14 cellular contexts compared by ENCODE assay signal in genomic region chr5:124176692-124177091, GRCh38.
DNase-seq lines count a peak whose midpoint lies in the region; ATAC-seq and TF ChIP-seq lines count a peak whose summit lies in the region.
"Had no signal": no experiment of that assay in that cellular context is flagged by ENCODE, and none has a peak within 500 bp of the region (broad histone marks: within the 10 kb centered on the region; RNA-seq: fewer than 3 reads in every experiment).

No MANE protein-coding gene starts in this region.

- TF ChIP-seq CTCF in LNCaP clone FGC (IDR thresholded peaks at IDR 0.05; ENCODE audit: control insufficient read depth, extremely low read depth, insufficient read depth) (peak; percentile 39), heart right ventricle (IDR thresholded peaks at IDR 0.05) (peak in 5 of 9 donors; percentile 23 to 46 (median 44)), thoracic aorta (IDR thresholded peaks at IDR 0.05) (no peak), progenitor cell of endocrine pancreas (IDR thresholded peaks at IDR 0.05; ENCODE audit: unreplicated experiment) (no peak)

- peaks cover 5% of the 10 kb centered on the region for H3K4me1 ChIP-seq in adipocyte (ENCODE audit: control insufficient read depth, insufficient read depth, low read length)
- peaks cover 0 to 6% (median 0%) of the 10 kb centered on the region in 9 donors for H3K4me1 ChIP-seq in heart right ventricle
- peaks cover 5 to 8% of the 10 kb centered on the region in 2 donors for H3K4me1 ChIP-seq in thoracic aorta (ENCODE audit: control insufficient read depth in 1 of 2, low read depth in 2 of 2)
- H3K4me1 ChIP-seq: testis had no signal

- H3K36me3 Mint-ChIP-seq in progenitor cell of endocrine pancreas (ENCODE audit: insufficient read depth), result peaks cover 6% of the 10 kb centered on the region
- H3K36me3 Mint-ChIP-seq: naive thymus-derived CD4-positive, alpha-beta T cell had no signal

- H3K27me3 ChIP-seq in adipocyte (replicated peaks; ENCODE audit: control insufficient read depth, insufficient read depth, low read length) (no peaks in the 10 kb centered on the region), heart right ventricle (no peaks in the 10 kb centered on the region), thoracic aorta (replicated peaks; ENCODE audit: insufficient read depth) (no peaks in the 10 kb centered on the region), H7 (ENCODE audit: control insufficient read depth, insufficient read depth, low read length) (no peaks in the 10 kb centered on the region; the same call in 1 of the 2 replicates)
- H3K27me3 ChIP-seq: testis had no signal

- no peak overlapping the region for H3K9ac ChIP-seq in adipocyte (ENCODE audit: low read length)

- peaks cover 5% of the 10 kb centered on the region for H3K4me1 Mint-ChIP-seq in progenitor cell of endocrine pancreas (ENCODE audit: low read depth)
- H3K4me1 Mint-ChIP-seq: naive thymus-derived CD4-positive, alpha-beta T cell; T-helper 17 cell had no signal

- intact Hi-C loops in heart right ventricle (cut with DNase I), result loop anchor here in 1 of 10 donors (10.0 kb wide), 1 partner anchor 502 kb away; no protein-coding TSS in a partner anchor

- ATAC-seq in heart right ventricle, result peak; percentile 68 to 98 (median 85)
- ATAC-seq in thoracic aorta (ENCODE audit: insufficient number of reproducible peaks, low FRiP score, low read depth), result peak; percentile 69
- ATAC-seq: activated CD8-positive, alpha-beta T cell treated with anti-CD3 and anti-CD28 coated beads, Interleukin-2, amount 10 ng/mL, durations not matched to agents 7 days and 5 days; K562; naive thymus-derived CD4-positive, alpha-beta T cell; T-helper 17 cell had no signal

- H3K36me3 ChIP-seq in adipocyte (ENCODE audit: control insufficient read depth, insufficient read depth, low read length, severe bottlenecking) (no peaks in the 10 kb centered on the region), heart right ventricle (no peaks in the 10 kb centered on the region), thoracic aorta (no peaks in the 10 kb centered on the region), H7 (replicated peaks; ENCODE audit: control insufficient read depth, insufficient read depth, low read length) (no peaks in the 10 kb centered on the region; the same call in 1 of the 2 replicates)

- H3K9me3 Mint-ChIP-seq in progenitor cell of endocrine pancreas (ENCODE audit: low read depth), result peaks cover 34% of the 10 kb centered on the region

- H3K4me3 Mint-ChIP-seq in progenitor cell of endocrine pancreas (ENCODE audit: low read depth), result no peak overlapping the region
- H3K4me3 Mint-ChIP-seq: activated CD8-positive, alpha-beta T cell treated with anti-CD3 and anti-CD28 coated beads, Interleukin-2, amount 10 ng/mL, durations not matched to agents 7 days and 5 days; naive thymus-derived CD4-positive, alpha-beta T cell; T-helper 17 cell had no signal

- H3K27ac ChIP-seq in heart right ventricle (no peak overlapping the region), thoracic aorta (no peak overlapping the region)
- H3K27ac ChIP-seq: testis had no signal

- H3K4me3 ChIP-seq in LNCaP clone FGC (ENCODE audit: low read depth, low read length), result no peak overlapping the region
- no peak overlapping the region for H3K4me3 ChIP-seq in adipocyte (ENCODE audit: low read length)
- H3K4me3 ChIP-seq in heart right ventricle, result no peak overlapping the region
- H3K4me3 ChIP-seq in thoracic aorta, result no peak overlapping the region
- no peak overlapping the region for H3K4me3 ChIP-seq in H7 (ENCODE audit: insufficient read depth, low read depth, low read length)
- H3K4me3 ChIP-seq: K562, testis had no signal

- H3K27ac Mint-ChIP-seq in progenitor cell of endocrine pancreas, result no peak overlapping the region
- H3K27ac Mint-ChIP-seq: activated CD8-positive, alpha-beta T cell treated with anti-CD3 and anti-CD28 coated beads, Interleukin-2, amount 10 ng/mL, durations not matched to agents 7 days and 5 days; naive thymus-derived CD4-positive, alpha-beta T cell; T-helper 17 cell had no signal

- H3K9me3 ChIP-seq in adipocyte (ENCODE audit: control insufficient read depth, low read length), result peaks cover 16% of the 10 kb centered on the region
- H3K9me3 ChIP-seq in heart right ventricle, result peaks cover 0 to 30% (median 15%) of the 10 kb centered on the region in 11 donors
- peaks cover 11% of the 10 kb centered on the region for H3K9me3 ChIP-seq in thoracic aorta
- H3K9me3 ChIP-seq: testis had no signal

- H3K27me3 Mint-ChIP-seq in progenitor cell of endocrine pancreas, result no peaks in the 10 kb centered on the region
- H3K27me3 Mint-ChIP-seq: naive thymus-derived CD4-positive, alpha-beta T cell; T-helper 17 cell had no signal

- DNase-seq in LNCaP clone FGC (ENCODE audit: low read depth) (peak; percentile 50), adipocyte (ENCODE audit: low read depth) (peak; percentile 58), heart right ventricle (peak in 1 of 2 donors; percentile 36), thoracic aorta (ENCODE audit: low spot score) (no peak), progenitor cell of endocrine pancreas (ENCODE audit: low spot score, unreplicated experiment) (no peak), H7 (no peak)
- no peak for DNase-seq in activated CD4-positive, CD25-positive, alpha-beta regulatory T cell (lab: John Stamatoyannopoulos, UW)
- DNase-seq: activated CD8-positive, alpha-beta T cell treated with anti-CD3 and anti-CD28 coated beads, Interleukin-2, amount 10 ng/mL, durations not matched to agents 7 days and 5 days; activated naive CD4-positive, alpha-beta T cell; Calu3; naive thymus-derived CD4-positive, alpha-beta T cell; T-helper 17 cell; testis had no signal

Comparison
In these comparisons a context has a peak if more than half of its experiments do, and no peak if none do; other contexts are left out.
1. DNase-seq: peak in LNCaP clone FGC (single experiment) and adipocyte (single experiment); none in thoracic aorta (single experiment), progenitor cell of endocrine pancreas (single experiment), H7 (single experiment) and activated CD4-positive, CD25-positive, alpha-beta regulatory T cell (0 of 4).
2. CTCF ChIP-seq: peak in LNCaP clone FGC (single experiment) and heart right ventricle (5 of 9); none in thoracic aorta (single experiment) and progenitor cell of endocrine pancreas (single experiment).